Comparison of ENCODE assay signal across 8 cellular contexts in genomic region chr15:96273317-96274086, GRCh38. TPM values are rescaled to one million over a fixed set of nuclear protein-coding genes. Genes with fewer than 3 reads are reported as not detected.
DNase-seq lines count a peak whose midpoint lies in the region; ATAC-seq, FAIRE-seq and TF ChIP-seq lines count a peak whose summit lies in the region.

No MANE protein-coding gene starts in this region.

- H3K27me3 Mint-ChIP-seq in chondrocyte (ENCODE audit: low read depth): no peaks in the 10 kb centered on the region

- peak overlapping the region; percentile 46 for H3K27ac Mint-ChIP-seq in chondrocyte (ENCODE audit: unreplicated experiment)

- no peaks in the 10 kb centered on the region for H3K9me3 Mint-ChIP-seq in chondrocyte (ENCODE audit: low read depth)

- TF ChIP-seq CTCF in chondrocyte (IDR thresholded peaks at IDR 0.05): no peak

- DNase-seq in activated CD4-positive, alpha-beta T cell treated with anti-CD3 and anti-CD28 coated beads for 48 hours: peak; percentile 51
- DNase-seq in activated CD4-positive, alpha-beta T cell treated with anti-CD3 and anti-CD28 coated beads, Interleukin-2, amount 50 U/mL, for 4 hours: no peak
- DNase-seq in HTR-8/SVneo (ENCODE audit: insufficient read length, low spot score): peak; percentile 70
- no peak for DNase-seq in chondrocyte (ENCODE audit: low spot score)
- peak; percentile 1 for DNase-seq in stimulated activated CD4-positive, alpha-beta T cell treated with anti-CD3 and anti-CD28 coated beads, Interleukin-4, amount 100 ng/mL, for 1 hour
- no peak for DNase-seq in SIG-M5 (lab: John Stamatoyannopoulos, UW)
- no peak for DNase-seq in NCI-H69 (lab: John Stamatoyannopoulos, UW)

- ATAC-seq in GM19467 (IDR thresholded peaks at IDR 0.05; ENCODE audit: unreplicated experiment): no peak

- peaks cover 46% of the 10 kb centered on the region for H3K4me1 Mint-ChIP-seq in chondrocyte (ENCODE audit: low read depth)

- H3K4me3 Mint-ChIP-seq in chondrocyte (ENCODE audit: unreplicated experiment): no peak overlapping the region

- H3K36me3 Mint-ChIP-seq in chondrocyte (ENCODE audit: low read depth): peaks cover 25% of the 10 kb centered on the region

- FAIRE-seq in HTR-8/SVneo (lab: Jason Lieb, UNC): peak; percentile 86

RNA-seq across cellular contexts. Expression of gene NR2F2, which starts 57.0 kb away (rescaled TPM):
- total RNA-seq in chondrocyte: 151 to 169 TPM (median 167 TPM) in 3 replicates

Comparison
In these comparisons a context has a peak if more than half of its experiments do, and no peak if none do; other contexts are left out.
1. DNase-seq: peak in activated CD4-positive, alpha-beta T cell treated with anti-CD3 and anti-CD28 coated beads for 48 hours (single experiment), HTR-8/SVneo (single experiment) and stimulated activated CD4-positive, alpha-beta T cell treated with anti-CD3 and anti-CD28 coated beads, Interleukin-4, amount 100 ng/mL, for 1 hour (single experiment); none in activated CD4-positive, alpha-beta T cell treated with anti-CD3 and anti-CD28 coated beads, Interleukin-2, amount 50 U/mL, for 4 hours (0 of 2), chondrocyte (single experiment), SIG-M5 (single experiment) and NCI-H69 (single experiment).